ENCODE assay signal across 9 cellular contexts in the genomic region with DNA sequence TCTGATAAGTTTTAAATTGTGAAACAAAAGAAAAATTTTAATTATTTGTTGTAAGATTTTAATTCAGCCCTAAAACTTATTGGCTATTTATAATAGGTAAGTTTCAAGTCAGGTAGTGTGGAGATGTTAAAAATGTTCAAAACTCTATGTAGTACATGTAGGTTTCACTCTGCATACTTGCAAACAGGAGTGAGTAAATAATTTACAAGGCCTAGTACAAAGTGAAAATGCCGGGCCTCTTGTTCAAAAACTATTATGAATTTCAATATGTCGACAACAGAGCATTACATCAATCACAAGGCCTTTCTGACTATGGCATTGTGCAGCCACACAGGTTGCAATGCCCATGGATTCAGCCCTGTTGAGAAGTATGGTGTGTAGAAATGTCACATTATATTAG.
"Had no signal": no experiment of that assay in that cellular context is flagged by ENCODE, and none has a peak within 500 bp of the region (broad histone marks: within the 10 kb centered on the region; RNA-seq: fewer than 3 reads in every experiment).

No MANE protein-coding gene starts in this region.

- H2AFZ ChIP-seq: GM23248 had no signal

- H3K4me2 ChIP-seq: KMS-11 had no signal

- H3K4me3 Mint-ChIP-seq: IgD-negative memory B cell had no signal

- H3K27ac ChIP-seq: GM23248, KMS-11 had no signal

- H3K4me1 Mint-ChIP-seq: IgD-negative memory B cell had no signal

- H3K36me3 Mint-ChIP-seq: IgD-negative memory B cell had no signal

- FAIRE-seq: HTR-8/SVneo had no signal

- H3K4me3 ChIP-seq: GM23248 had no signal

- DNase-seq: GM23248, GOT3, H7, HCEC 1CT, Karpas-422, KBM-7 had no signal

- H3K9ac ChIP-seq: GM23248, KMS-11 had no signal

- H3K9me3 Mint-ChIP-seq: IgD-negative memory B cell had no signal
